7 cellular contexts compared by ENCODE assay signal in genomic region chr1:22053018-22053860, GRCh38. TPM values are rescaled to one million over a fixed set of nuclear protein-coding genes. Genes with fewer than 3 reads are reported as not detected.
DNase-seq lines count a peak whose midpoint lies in the region; ATAC-seq, FAIRE-seq and TF ChIP-seq lines count a peak whose summit lies in the region.

No MANE protein-coding gene starts in this region.

- H3K27me3 Mint-ChIP-seq in activated B cell treated with CpG ODN at 0.5 μM for 24 hours (no peaks in the 10 kb centered on the region), chondrocyte (ENCODE audit: low read depth) (no peaks in the 10 kb centered on the region)

- H3K4me1 Mint-ChIP-seq in activated B cell treated with CpG ODN at 0.5 μM for 24 hours (peaks cover 63% of the 10 kb centered on the region), chondrocyte (ENCODE audit: low read depth) (peaks cover 44% of the 10 kb centered on the region)

- POLR2A ChIA-PET in activated B cell treated with CpG ODN at 0.5 μM for 24 hours (lab: Charles Lee), result interaction anchor here (0.6 to 22.8 kb wide), 17 partner anchors 12 to 398 kb away, joined by 3 to 659 read pairs (median 6); partner anchors contain the start of genes USP48 and ZBTB40

- H3K27ac Mint-ChIP-seq in activated B cell treated with CpG ODN at 0.5 μM for 24 hours (peak overlapping the region; percentile 89), chondrocyte (ENCODE audit: unreplicated experiment) (peak overlapping the region; percentile 95)

- TF ChIP-seq CTCF in activated B cell treated with CpG ODN at 0.5 μM for 24 hours (IDR thresholded peaks at IDR 0.05), result no peak
- TF ChIP-seq CTCF in chondrocyte (IDR thresholded peaks at IDR 0.05), result no peak

- no peaks in the 10 kb centered on the region for H3K9me3 Mint-ChIP-seq in activated B cell treated with CpG ODN at 0.5 μM for 24 hours
- H3K9me3 Mint-ChIP-seq in chondrocyte (ENCODE audit: low read depth), result no peaks in the 10 kb centered on the region

- ATAC-seq in HG02759 (IDR thresholded peaks at IDR 0.05; ENCODE audit: unreplicated experiment) (peak; percentile 44), activated B cell treated with CpG ODN at 0.5 μM for 24 hours (ENCODE audit: low read depth) (peak; percentile 37)

- CTCF ChIA-PET in activated B cell treated with CpG ODN at 0.5 μM for 24 hours (lab: Charles Lee), result interaction anchor here (1.2 to 2.7 kb wide), 4 partner anchors 13 to 30 kb away, joined by 3 to 16 read pairs (median 7); no protein-coding TSS in a partner anchor

- H3K36me3 Mint-ChIP-seq in activated B cell treated with CpG ODN at 0.5 μM for 24 hours (ENCODE audit: low read depth), result peaks cover 37% of the 10 kb centered on the region
- H3K36me3 Mint-ChIP-seq in chondrocyte (ENCODE audit: low read depth), result no peaks in the 10 kb centered on the region

- DNase-seq in GM12892 (ENCODE audit: insufficient read length) (peak; percentile 46), NCI-H146 (lab: John Stamatoyannopoulos, UW) (peak; percentile 68), activated B cell treated with CpG ODN at 0.5 μM for 24 hours (peak; percentile 64), chondrocyte (ENCODE audit: low spot score) (no peak), kidney glomerular epithelial cell (lab: John Stamatoyannopoulos, UW) (peak; percentile 82)
- DNase-seq in stimulated activated CD4-positive, alpha-beta T cell treated with anti-CD3 and anti-CD28 coated beads, Interleukin-12 subunit alpha, Interleukin-12 subunit beta, amount 100 ng/mL, for 4 hours, result peak; percentile 31

- intact Hi-C loops in activated B cell treated with CpG ODN at 0.5 μM for 24 hours (cut with micrococcal nuclease), result loop anchor here (1.0 to 5.0 kb wide), 4 partner anchors 16 to 270 kb away; partner anchors contain the start of gene USP48

- peak overlapping the region; percentile 95 for H3K4me3 Mint-ChIP-seq in activated B cell treated with CpG ODN at 0.5 μM for 24 hours
- peak overlapping the region; percentile 89 for H3K4me3 Mint-ChIP-seq in chondrocyte (ENCODE audit: unreplicated experiment)

- TF ChIP-seq POLR2A in GM12892 (IDR thresholded peaks at IDR 0.05; ENCODE audit: low read depth, low read length), result peak; percentile 19; the same call in 1 of the 2 replicates

- peak; percentile 50 for FAIRE-seq in GM12892 (lab: Jason Lieb, UNC)

RNA-seq across cellular contexts. Expression of gene CDC42, which starts 0.7 kb away (rescaled TPM):
- 324 TPM for polyA plus RNA-seq in GM12892 (2012; ENCODE audit: missing spikeins)
- total RNA-seq in activated B cell treated with CpG ODN at 0.5 μM for 24 hours (310 and 324 TPM in 2 replicates), chondrocyte (250 to 272 TPM (median 259 TPM) in 3 replicates)

RNA-seq across cellular contexts. Expression of gene CELA3A, which starts 51.8 kb away (rescaled TPM):
- polyA plus RNA-seq in GM12892 (2012; ENCODE audit: missing spikeins), result not detected
- total RNA-seq in activated B cell treated with CpG ODN at 0.5 μM for 24 hours (not detected in 2 replicates), chondrocyte (not detected in 3 replicates)
